Comparison of ENCODE assay signal across 29 cellular contexts in the genomic region with DNA sequence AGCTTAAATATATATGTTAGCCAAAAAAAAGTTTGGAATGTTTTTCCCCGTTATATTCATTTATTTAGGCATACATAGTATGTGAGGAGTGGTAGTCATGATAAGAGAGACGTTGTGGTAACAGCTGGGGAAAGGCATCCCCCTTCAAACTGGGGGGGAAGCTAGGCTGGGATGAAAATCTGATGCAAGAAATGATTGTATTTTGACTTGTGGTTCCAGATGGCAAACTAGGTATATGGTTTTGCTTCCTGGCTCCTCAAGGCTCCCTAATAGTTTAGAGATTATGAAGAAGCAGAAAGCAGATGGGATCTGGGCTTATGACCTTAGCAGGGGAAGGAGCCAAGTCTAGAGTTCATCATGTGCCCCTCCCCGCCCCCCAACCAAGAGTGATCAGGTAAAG. TPM values are rescaled to one million over a fixed set of nuclear protein-coding genes. Genes with fewer than 3 reads are reported as not detected.
A peak's percentile ranks its signal among the peaks of the same experiment; 100 is the strongest.
DNase-seq lines count a peak whose midpoint lies in the region; ATAC-seq and TF ChIP-seq lines count a peak whose summit lies in the region.
"Had no signal": no experiment of that assay in that cellular context is flagged by ENCODE, and none has a peak within 500 bp of the region (broad histone marks: within the 10 kb centered on the region; RNA-seq: fewer than 3 reads in every experiment).

No MANE protein-coding gene starts in this region.

- no TSS peak for BruUV-seq in MCF 10A (replicated peaks; lab: Mats Ljungman, UMichigan)

- H3K27me3 ChIP-seq in breast epithelium (peaks cover 0 to 2% of the 10 kb centered on the region in 2 donors), tibial nerve (no peaks in the 10 kb centered on the region)
- H3K27me3 ChIP-seq: ovary, thyroid gland had no signal

- 45 to 58% methylated on average over 3 of the region's 3 CpGs for WGBS in tibial nerve, 2 donors

- no peaks in the 10 kb centered on the region for H3K36me3 ChIP-seq in breast epithelium
- H3K36me3 ChIP-seq in tibial nerve, result no peaks in the 10 kb centered on the region
- H3K36me3 ChIP-seq: gastroesophageal sphincter, ovary, thyroid gland had no signal

- H3K4me1 Mint-ChIP-seq in MCF 10A (ENCODE audit: insufficient read depth, unreplicated experiment), result peaks cover 75% of the 10 kb centered on the region
- H3K4me1 Mint-ChIP-seq in activated naive CD8-positive, alpha-beta T cell treated with anti-CD3 and anti-CD28 coated beads for 36 hours, result peaks cover 85% of the 10 kb centered on the region
- peaks cover 8% of the 10 kb centered on the region for H3K4me1 Mint-ChIP-seq in progenitor cell of endocrine pancreas (ENCODE audit: low read depth)
- H3K4me1 Mint-ChIP-seq in activated T-helper 1 cell treated with anti-CD3 and anti-CD28 coated beads, Interleukin-12 subunit alpha, Interleukin-12 subunit beta, Interleukin-2, Interleukin-4 antibody, amounts not matched to agents 30 ng/mL and 10 ng/mL and 1 ng/mL, durations not matched to agents 14 hours and 24 hours and 36 hours (ENCODE audit: low read depth), result peaks cover 63% of the 10 kb centered on the region

- POLR2A ChIA-PET in MCF 10A (lab: Yijun Ruan, JAX), result interaction anchor here (2.6 to 13.3 kb wide), 4 partner anchors 9 to 228 kb away, joined by 25 to 350 read pairs (median 178); partner anchors contain the start of gene ITGA6

- no peak overlapping the region for H3K27ac ChIP-seq in breast epithelium
- peak overlapping the region; percentile 19 to 90 (median 58) for H3K27ac ChIP-seq in tibial nerve
- H3K27ac ChIP-seq: C4-2B, gastroesophageal sphincter, GM23248, ovary, SK-N-MC, thyroid gland had no signal

- H3K9me3 ChIP-seq in breast epithelium (no peaks in the 10 kb centered on the region), tibial nerve (no peaks in the 10 kb centered on the region)
- H3K9me3 ChIP-seq: gastroesophageal sphincter, ovary, thyroid gland had no signal

- TF ChIP-seq CTCF in MCF 10A (IDR thresholded peaks at IDR 0.05; ENCODE audit: unreplicated experiment), result no peak
- no peak for TF ChIP-seq CTCF in breast epithelium (IDR thresholded peaks at IDR 0.05)
- TF ChIP-seq CTCF in tibial nerve (IDR thresholded peaks at IDR 0.05), result no peak
- no peak for TF ChIP-seq CTCF in progenitor cell of endocrine pancreas (IDR thresholded peaks at IDR 0.05; ENCODE audit: unreplicated experiment)

- H3K27me3 Mint-ChIP-seq in MCF 10A (ENCODE audit: insufficient read depth, unreplicated experiment) (no peaks in the 10 kb centered on the region), progenitor cell of endocrine pancreas (peaks cover 28% of the 10 kb centered on the region)
- H3K27me3 Mint-ChIP-seq in activated naive CD8-positive, alpha-beta T cell treated with anti-CD3 and anti-CD28 coated beads for 36 hours, result no peaks in the 10 kb centered on the region
- peaks cover 2% of the 10 kb centered on the region for H3K27me3 Mint-ChIP-seq in activated T-helper 1 cell treated with anti-CD3 and anti-CD28 coated beads, Interleukin-12 subunit alpha, Interleukin-12 subunit beta, Interleukin-2, Interleukin-4 antibody, amounts not matched to agents 30 ng/mL and 10 ng/mL and 1 ng/mL, durations not matched to agents 14 hours and 24 hours and 36 hours (ENCODE audit: insufficient read depth)

- H3K4me3 Mint-ChIP-seq in MCF 10A (ENCODE audit: unreplicated experiment) (no peak overlapping the region), progenitor cell of endocrine pancreas (ENCODE audit: low read depth) (no peak overlapping the region)
- H3K4me3 Mint-ChIP-seq in activated naive CD8-positive, alpha-beta T cell treated with anti-CD3 and anti-CD28 coated beads for 36 hours, result no peak overlapping the region
- no peak overlapping the region for H3K4me3 Mint-ChIP-seq in activated T-helper 1 cell treated with anti-CD3 and anti-CD28 coated beads, Interleukin-12 subunit alpha, Interleukin-12 subunit beta, Interleukin-2, Interleukin-4 antibody, amounts not matched to agents 30 ng/mL and 10 ng/mL and 1 ng/mL, durations not matched to agents 14 hours and 24 hours and 36 hours
- H3K4me3 Mint-ChIP-seq: nephron had no signal

- peaks cover 33% of the 10 kb centered on the region for H3K36me3 Mint-ChIP-seq in MCF 10A (ENCODE audit: insufficient read depth, unreplicated experiment)
- no peaks in the 10 kb centered on the region for H3K36me3 Mint-ChIP-seq in activated naive CD8-positive, alpha-beta T cell treated with anti-CD3 and anti-CD28 coated beads for 36 hours
- H3K36me3 Mint-ChIP-seq in progenitor cell of endocrine pancreas (ENCODE audit: insufficient read depth), result peaks cover 2% of the 10 kb centered on the region
- peaks cover 22% of the 10 kb centered on the region for H3K36me3 Mint-ChIP-seq in activated T-helper 1 cell treated with anti-CD3 and anti-CD28 coated beads, Interleukin-12 subunit alpha, Interleukin-12 subunit beta, Interleukin-2, Interleukin-4 antibody, amounts not matched to agents 30 ng/mL and 10 ng/mL and 1 ng/mL, durations not matched to agents 14 hours and 24 hours and 36 hours (ENCODE audit: low read depth)

- H3K4me3 ChIP-seq in breast epithelium (no peak overlapping the region), tibial nerve (no peak overlapping the region)
- no peak overlapping the region for H3K4me3 ChIP-seq in Jurkat, Clone E6-1 (ENCODE audit: low read length)
- H3K4me3 ChIP-seq: gastroesophageal sphincter, GM23248, K562, ovary, SK-N-MC, thyroid gland had no signal

- H3K27ac Mint-ChIP-seq in MCF 10A (ENCODE audit: low read depth, unreplicated experiment) (peak overlapping the region; percentile 95), progenitor cell of endocrine pancreas (no peak overlapping the region)
- H3K27ac Mint-ChIP-seq in activated naive CD8-positive, alpha-beta T cell treated with anti-CD3 and anti-CD28 coated beads for 36 hours, result peak overlapping the region; percentile 74
- no peak overlapping the region for H3K27ac Mint-ChIP-seq in activated T-helper 1 cell treated with anti-CD3 and anti-CD28 coated beads, Interleukin-12 subunit alpha, Interleukin-12 subunit beta, Interleukin-2, Interleukin-4 antibody, amounts not matched to agents 30 ng/mL and 10 ng/mL and 1 ng/mL, durations not matched to agents 14 hours and 24 hours and 36 hours
- H3K27ac Mint-ChIP-seq: nephron had no signal

- TF ChIP-seq POLR2A in breast epithelium (IDR thresholded peaks at IDR 0.05) (no peak), tibial nerve (IDR thresholded peaks at IDR 0.05) (no peak)

- CTCF ChIA-PET in MCF 10A (lab: Yijun Ruan, JAX), result interaction anchor here (0.6 to 13.7 kb wide), 3 partner anchors 20 to 285 kb away, joined by 3 to 536 read pairs (median 3); partner anchors contain the start of gene ITGA6

- TF ChIP-seq EP300 in tibial nerve (IDR thresholded peaks at IDR 0.05), result no peak

- DNase-seq in MCF 10A (ENCODE audit: unreplicated experiment) (no peak), breast epithelium (ENCODE audit: low spot score in 2 of 2) (no peak), tibial nerve (ENCODE audit: low spot score in 2 of 2) (no peak), progenitor cell of endocrine pancreas (ENCODE audit: low spot score, unreplicated experiment) (no peak)
- peak; percentile 77 for DNase-seq in Jurkat, Clone E6-1 (ENCODE audit: low read depth, low spot score)
- no peak for DNase-seq in activated naive CD8-positive, alpha-beta T cell treated with anti-CD3 and anti-CD28 coated beads for 36 hours
- DNase-seq in activated T-helper 1 cell treated with anti-CD3 and anti-CD28 coated beads, Interleukin-12 subunit alpha, Interleukin-12 subunit beta, Interleukin-2, Interleukin-4 antibody, amounts not matched to agents 30 ng/mL and 10 ng/mL and 1 ng/mL, durations not matched to agents 14 hours and 24 hours and 36 hours (ENCODE audit: low spot score), result no peak
- DNase-seq: activated CD8-positive, alpha-beta memory T cell treated with anti-CD3 and anti-CD28 coated beads, Interleukin-2, amount 50 U/mL, for 48 hours; activated gamma-delta T cell treated with Interleukin-2 at 50 U/mL for 16 hours; anterior cingulate cortex; DMS53; GM23248; left ventricle myocardium superior; midbrain; MM.1S; NCI-H1436; NCI-H526 treated with DMSO at 0.1 percent for 48 hours; ovary; right cardiac atrium; stimulated activated CD4-positive, alpha-beta T cell treated with anti-CD3 and anti-CD28 coated beads, Interleukin-4, amount 100 ng/mL, for 4 hours; stimulated activated naive CD4-positive, alpha-beta T cell treated with Interleukin-2 at 50 U/mL for 16 hours; T-helper 2 cell; thyroid gland had no signal

- H3K4me1 ChIP-seq in breast epithelium (peaks cover 0 to 9% of the 10 kb centered on the region in 2 donors), tibial nerve (peaks cover 0 to 99% (median 64%) of the 10 kb centered on the region in 4 donors)

- H3K9me3 Mint-ChIP-seq in MCF 10A (ENCODE audit: unreplicated experiment) (no peaks in the 10 kb centered on the region), progenitor cell of endocrine pancreas (ENCODE audit: low read depth) (no peaks in the 10 kb centered on the region)
- H3K9me3 Mint-ChIP-seq in activated naive CD8-positive, alpha-beta T cell treated with anti-CD3 and anti-CD28 coated beads for 36 hours, result no peaks in the 10 kb centered on the region
- no peaks in the 10 kb centered on the region for H3K9me3 Mint-ChIP-seq in activated T-helper 1 cell treated with anti-CD3 and anti-CD28 coated beads, Interleukin-12 subunit alpha, Interleukin-12 subunit beta, Interleukin-2, Interleukin-4 antibody, amounts not matched to agents 30 ng/mL and 10 ng/mL and 1 ng/mL, durations not matched to agents 14 hours and 24 hours and 36 hours
- H3K9me3 Mint-ChIP-seq: nephron had no signal

- intact Hi-C loops in MCF 10A (cut with micrococcal nuclease), result no loop called here
- intact Hi-C loops in breast epithelium (cut with DNase I; ENCODE audit: low total_unique reads), result no loop called here
- intact Hi-C loops in activated T-helper 1 cell treated with anti-CD3 and anti-CD28 coated beads, Interleukin-12 subunit alpha, Interleukin-12 subunit beta, Interleukin-2, Interleukin-4 antibody, amounts not matched to agents 30 ng/mL and 10 ng/mL and 1 ng/mL, durations not matched to agents 14 hours and 24 hours and 36 hours (cut with micrococcal nuclease), result no loop called here

- ATAC-seq in HG02938 (IDR thresholded peaks at IDR 0.05; ENCODE audit: unreplicated experiment), result no peak
- ATAC-seq: gastroesophageal sphincter, K562, left ventricle myocardium superior, right cardiac atrium had no signal

RNA-seq across cellular contexts. Expression of gene ITGA6, which starts 30.2 kb away (rescaled TPM):
- total RNA-seq in MCF 10A (2022) (315 and 323 TPM in 2 replicates), breast epithelium (10 to 100 TPM; 45.9 to 99.5 (median 93.1) TPM), tibial nerve (100 to 1,000 TPM; 254 to 586 (median 471) TPM), progenitor cell of endocrine pancreas (69.5 and 83.8 TPM in 2 replicates)
- polyA plus RNA-seq in Jurkat, Clone E6-1 (2012; ENCODE audit: insufficient read depth, insufficient read length), result 6.8 TPM
- total RNA-seq in activated naive CD8-positive, alpha-beta T cell treated with anti-CD3 and anti-CD28 coated beads for 36 hours, result 10 to 100 TPM in 1 of 2 experiments, 1 to 10 TPM in 1; 9.6 to 10.2 TPM
- total RNA-seq in activated T-helper 1 cell treated with anti-CD3 and anti-CD28 coated beads, Interleukin-12 subunit alpha, Interleukin-12 subunit beta, Interleukin-2, Interleukin-4 antibody, amounts not matched to agents 30 ng/mL and 10 ng/mL and 1 ng/mL, durations not matched to agents 14 hours and 24 hours and 36 hours, result 1.9 TPM in 2 replicates

Comparison
In these comparisons a context has a peak if more than half of its experiments do, and no peak if none do; other contexts are left out.
1. H3K27ac Mint-ChIP-seq: peak in MCF 10A (single experiment) and activated naive CD8-positive, alpha-beta T cell treated with anti-CD3 and anti-CD28 coated beads for 36 hours (single experiment); none in progenitor cell of endocrine pancreas (single experiment) and activated T-helper 1 cell treated with anti-CD3 and anti-CD28 coated beads, Interleukin-12 subunit alpha, Interleukin-12 subunit beta, Interleukin-2, Interleukin-4 antibody, amounts not matched to agents 30 ng/mL and 10 ng/mL and 1 ng/mL, durations not matched to agents 14 hours and 24 hours and 36 hours (single experiment).
2. H3K27ac ChIP-seq: peak in tibial nerve (4 of 4); none in breast epithelium (0 of 2).